Comparison of ENCODE assay signal across 8 cellular contexts in the genomic region with DNA sequence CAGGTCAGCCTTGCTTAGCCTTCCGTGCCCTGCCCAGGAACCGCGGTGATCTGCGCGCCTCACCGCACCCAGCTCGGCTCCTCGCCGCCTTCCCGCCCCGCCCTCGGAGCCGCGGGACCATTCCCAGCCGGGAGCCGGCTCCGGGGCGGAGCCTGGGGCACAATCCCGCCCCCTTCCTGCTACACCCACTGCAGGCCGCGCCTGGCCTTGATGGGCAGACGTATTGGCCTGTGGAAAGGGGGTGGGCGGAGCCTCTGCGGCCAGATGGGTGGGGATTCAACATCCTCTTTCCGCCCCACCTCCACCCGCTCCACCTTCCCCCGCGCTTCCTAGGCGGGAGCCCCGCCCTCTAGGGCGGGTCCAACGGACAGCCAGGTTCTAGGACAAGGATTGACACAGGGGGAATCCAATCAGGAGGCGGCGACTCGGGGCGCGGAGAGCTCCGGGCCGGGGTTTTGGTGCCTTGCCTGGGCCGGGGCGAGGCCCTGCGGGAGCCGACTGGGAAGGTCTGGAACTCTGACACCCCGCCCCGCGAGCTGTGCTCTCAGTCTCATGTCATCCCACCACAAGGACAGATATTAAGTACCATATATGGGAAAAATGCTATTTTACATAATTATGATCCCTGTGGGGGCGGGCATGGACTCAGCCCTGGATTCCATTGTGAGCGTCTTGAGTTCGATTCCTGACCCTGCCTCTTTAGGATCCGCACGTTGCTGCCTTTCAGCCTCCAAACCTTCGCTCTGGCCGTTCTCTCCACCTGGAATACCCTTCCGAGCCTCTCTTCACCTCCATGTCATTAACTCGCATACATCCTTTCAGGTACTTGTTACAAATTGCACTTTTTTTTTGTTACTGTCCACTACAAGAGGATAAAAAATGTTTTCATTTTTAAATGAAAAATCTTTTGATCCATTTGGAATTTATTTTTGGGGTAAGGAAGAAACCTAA. TPM values are rescaled to one million over a fixed set of nuclear protein-coding genes. Genes with fewer than 3 reads are reported as not detected.
DNase-seq lines count a peak whose midpoint lies in the region; ATAC-seq and TF ChIP-seq lines count a peak whose summit lies in the region.

MYH9 (minus strand) TSS at position 54 of the 951 bp plus-strand sequence. CDS start 38,731 bp downstream, outside the sequence.

- ATAC-seq in GM21717 (IDR thresholded peaks at IDR 0.05; ENCODE audit: unreplicated experiment) (peak; percentile 65), Panc1 (peak; percentile 88)
- ATAC-seq in activated T-cell treated with anti-CD3 and anti-CD28 coated beads, Interleukin-2, amount 50 U/mL, for 4 hours: peak; percentile 82 to 83

- CTCF ChIA-PET in Panc1 (lab: Charles Lee): no interaction called here

- H3K27me3 Mint-ChIP-seq in activated T-cell treated with anti-CD3 and anti-CD28 coated beads, Interleukin-2, amount 50 U/mL, for 4 hours (ENCODE audit: low read depth): no peaks in the 10 kb centered on the region

- peak within 1 kb of the TSS; percentile 99 for H3K4me3 Mint-ChIP-seq in activated T-cell treated with anti-CD3 and anti-CD28 coated beads, Interleukin-2, amount 50 U/mL, for 4 hours

- H3K9me3 Mint-ChIP-seq in activated T-cell treated with anti-CD3 and anti-CD28 coated beads, Interleukin-2, amount 50 U/mL, for 4 hours: no peaks in the 10 kb centered on the region

- no peaks in the 10 kb centered on the region for H3K9me3 ChIP-seq in Panc1 (ENCODE audit: control insufficient read depth, insufficient read depth, low read depth, low read length)
- no peaks in the 10 kb centered on the region for H3K9me3 ChIP-seq in mucosa of rectum (ENCODE audit: control insufficient read depth in 2 of 2, low read length in 2 of 2)

- in situ Hi-C loops in Panc1 (cut with HindIII; ENCODE audit: low pct_unique_long_range_greater_than_20kb, low sequenced_read_pairs): no loop called here

- peak; percentile 81 for TF ChIP-seq POLR2A in erythroblast (IDR thresholded peaks at IDR 0.05; ENCODE audit: low read length)

- no peak for TF ChIP-seq CTCF in Panc1 (IDR thresholded peaks at IDR 0.05)

- no TSS peak for BruUV-seq in Panc1 (replicated peaks; lab: Mats Ljungman, UMichigan)

- DNase-seq in DMS153 treated with DMSO at 0.1 percent for 48 hours (lab: John Stamatoyannopoulos, UW; ENCODE audit: unreplicated experiment) (peak; percentile 94), KG1 (lab: John Stamatoyannopoulos, UW) (peak; percentile 98), Panc1 (ENCODE audit: low read depth, low spot score) (peak; percentile 96), erythroblast (lab: John Stamatoyannopoulos, UW) (peak; percentile 100)
- peak; percentile 99 for DNase-seq in activated T-cell treated with anti-CD3 and anti-CD28 coated beads, Interleukin-2, amount 50 U/mL, for 4 hours
- peak; percentile 99 for DNase-seq in stimulated activated CD8-positive, alpha-beta memory T cell treated with anti-CD3 and anti-CD28 coated beads, Interleukin-4, amount 100 ng/mL, for 48 hours

- peaks cover 31% of the 10 kb centered on the region for H3K4me1 Mint-ChIP-seq in activated T-cell treated with anti-CD3 and anti-CD28 coated beads, Interleukin-2, amount 50 U/mL, for 4 hours (ENCODE audit: low read depth)

- H3K36me3 ChIP-seq in Panc1 (ENCODE audit: control insufficient read depth, insufficient read depth, low read length) (peaks cover 3% of the 10 kb centered on the region), mucosa of rectum (ENCODE audit: control insufficient read depth in 2 of 2, insufficient read depth in 2 of 2, low read length in 2 of 2) (peaks cover 5 to 6% of the 10 kb centered on the region in 2 donors)

- H3K27ac ChIP-seq in Panc1 (ENCODE audit: low read length) (peak within 1 kb of the TSS; percentile 95), mucosa of rectum (ENCODE audit: low read depth in 2 of 2, low read length in 2 of 2) (peak within 1 kb of the TSS; percentile 97 to 98)

- H3K27me3 ChIP-seq in Panc1 (ENCODE audit: control insufficient read depth, insufficient read depth, low read length) (no peaks in the 10 kb centered on the region), mucosa of rectum (ENCODE audit: control insufficient read depth in 2 of 2, insufficient read depth in 2 of 2, low read length in 2 of 2) (no peaks in the 10 kb centered on the region)

- H3K4me3 ChIP-seq in Panc1 (ENCODE audit: low read depth in 2 of 2, low read length in 2 of 2) (peak within 1 kb of the TSS; percentile 85 to 95), mucosa of rectum (ENCODE audit: low read length in 2 of 2) (peak within 1 kb of the TSS; percentile 83 to 95)

- POLR2A ChIA-PET in Panc1 (lab: Charles Lee): interaction anchor here (0.6 to 1.3 kb wide), 6 partner anchors 23 to 469 kb away, joined by 3 to 10 read pairs (median 3); no protein-coding TSS in a partner anchor

- intact Hi-C loops in Panc1 (cut with micrococcal nuclease; ENCODE audit: unreplicated experiment): no loop called here

- H3K36me3 Mint-ChIP-seq in activated T-cell treated with anti-CD3 and anti-CD28 coated beads, Interleukin-2, amount 50 U/mL, for 4 hours (ENCODE audit: insufficient read depth): peaks cover 20% of the 10 kb centered on the region

- peak within 1 kb of the TSS; percentile 94 to 98 for H3K9ac ChIP-seq in mucosa of rectum (ENCODE audit: low read depth in 1 of 2, low read length in 2 of 2)

- H3K4me1 ChIP-seq in Panc1 (ENCODE audit: control insufficient read depth, insufficient read depth, low read length) (peaks cover 4% of the 10 kb centered on the region), mucosa of rectum (ENCODE audit: control insufficient read depth in 2 of 2, insufficient read depth in 2 of 2, low read length in 2 of 2) (peaks cover 30 to 42% of the 10 kb centered on the region in 2 donors)

RNA-seq across cellular contexts. Expression of gene MYH9, which starts in this region (rescaled TPM):
- 788 TPM for total RNA-seq in Panc1 (2021; ENCODE audit: unreplicated experiment)
- polyA plus RNA-seq in Panc1 (2012; ENCODE audit: insufficient read length): 1,068 TPM
- 100 to 1,000 TPM; 673 to 753 (median 716) TPM for total RNA-seq in activated T-cell treated with anti-CD3 and anti-CD28 coated beads, Interleukin-2, amount 50 U/mL, for 4 hours

Comparison
In these comparisons a context has a peak if more than half of its experiments do, and no peak if none do; other contexts are left out.
1. Peak in every context shown above with its lines: DNase-seq, ATAC-seq, H3K4me3 ChIP-seq and H3K27ac ChIP-seq.